ENCODE assay signal across 32 cellular contexts in genomic region chr1:4093856-4094565, GRCh38.
"Had no signal": no experiment of that assay in that cellular context is flagged by ENCODE, and none has a peak within 500 bp of the region (broad histone marks: within the 10 kb centered on the region; RNA-seq: fewer than 3 reads in every experiment).

No MANE protein-coding gene starts in this region.

- H3K27ac ChIP-seq: adrenal gland, body of pancreas, colonic mucosa, epithelial cell of prostate, esophagus squamous epithelium, gastroesophageal sphincter, WERI-Rb-1 had no signal

- H3K36me3 Mint-ChIP-seq: activated CD4-positive, alpha-beta memory T cell treated with anti-CD3 and anti-CD28 coated beads for 36 hours; activated CD8-positive, alpha-beta memory T cell treated with anti-CD3 and anti-CD28 coated beads, Interleukin-2, amount 10 ng/mL, durations not matched to agents 7 days and 5 days; activated naive CD4-positive, alpha-beta T cell treated with anti-CD3 and anti-CD28 coated beads, Interleukin-2, amount 50 U/mL, for 24 hours; activated naive CD8-positive, alpha-beta T cell treated with anti-CD3 and anti-CD28 coated beads for 36 hours had no signal

- ATAC-seq: activated CD4-positive, CD25-positive, alpha-beta regulatory T cell treated with anti-CD3 and anti-CD28 coated beads, Interleukin-2, amount 50 U/mL, for 24 hours; activated CD8-positive, alpha-beta memory T cell treated with anti-CD3 and anti-CD28 coated beads, Interleukin-2, amount 10 ng/mL, durations not matched to agents 7 days and 5 days; activated CD8-positive, alpha-beta T cell treated with anti-CD3 and anti-CD28 coated beads, Interleukin-2, amount 10 ng/mL, durations not matched to agents 7 days and 5 days; activated naive CD8-positive, alpha-beta T cell treated with anti-CD3 and anti-CD28 coated beads, Interleukin-2, amount 50 U/mL, for 24 hours; body of pancreas; gastroesophageal sphincter; T-helper 17 cell had no signal

- H3K27ac Mint-ChIP-seq: activated B cell treated with CpG ODN at 0.5 μM for 24 hours; activated CD4-positive, alpha-beta memory T cell treated with anti-CD3 and anti-CD28 coated beads for 36 hours; activated CD8-positive, alpha-beta memory T cell treated with anti-CD3 and anti-CD28 coated beads, Interleukin-2, amount 10 ng/mL, durations not matched to agents 7 days and 5 days; activated CD8-positive, alpha-beta T cell treated with anti-CD3 and anti-CD28 coated beads, Interleukin-2, amount 10 ng/mL, durations not matched to agents 7 days and 5 days; activated naive CD4-positive, alpha-beta T cell treated with anti-CD3 and anti-CD28 coated beads for 36 hours; activated naive CD4-positive, alpha-beta T cell treated with anti-CD3 and anti-CD28 coated beads, Interleukin-2, amount 50 U/mL, for 24 hours; activated naive CD8-positive, alpha-beta T cell treated with anti-CD3 and anti-CD28 coated beads for 36 hours; activated naive CD8-positive, alpha-beta T cell treated with anti-CD3 and anti-CD28 coated beads, Interleukin-2, amount 50 U/mL, for 24 hours; activated T-helper 1 cell treated with anti-CD3 and anti-CD28 coated beads, Interleukin-12 subunit alpha, Interleukin-12 subunit beta, Interleukin-2, Interleukin-4 antibody, amounts not matched to agents 30 ng/mL and 10 ng/mL and 1 ng/mL, durations not matched to agents 14 hours and 24 hours and 36 hours; activated T-helper 2 cell treated with anti-CD3 and anti-CD28 coated beads, Interferon-gamma antibody, Interleukin-2, Interleukin-4, amounts not matched to agents 10 μg/mL and 5 μg/mL and 100 μg/mL, durations not matched to agents 14 hours and 24 hours and 36 hours; T-helper 17 cell; T-helper 2 cell treated with Interferon-gamma antibody and Interleukin-4, amounts not matched to agents 5 μg/mL and 100 μg/mL, for 36 hours had no signal

- H3K4me3 Mint-ChIP-seq: activated B cell treated with CpG ODN at 0.5 μM for 24 hours; activated CD4-positive, alpha-beta memory T cell treated with anti-CD3 and anti-CD28 coated beads for 36 hours; activated CD8-positive, alpha-beta memory T cell treated with anti-CD3 and anti-CD28 coated beads, Interleukin-2, amount 10 ng/mL, durations not matched to agents 7 days and 5 days; activated CD8-positive, alpha-beta T cell treated with anti-CD3 and anti-CD28 coated beads, Interleukin-2, amount 10 ng/mL, durations not matched to agents 7 days and 5 days; activated naive CD4-positive, alpha-beta T cell treated with anti-CD3 and anti-CD28 coated beads for 36 hours; activated naive CD4-positive, alpha-beta T cell treated with anti-CD3 and anti-CD28 coated beads, Interleukin-2, amount 50 U/mL, for 24 hours; activated naive CD8-positive, alpha-beta T cell treated with anti-CD3 and anti-CD28 coated beads for 36 hours; activated naive CD8-positive, alpha-beta T cell treated with anti-CD3 and anti-CD28 coated beads, Interleukin-2, amount 50 U/mL, for 24 hours; activated T-helper 1 cell treated with anti-CD3 and anti-CD28 coated beads, Interleukin-12 subunit alpha, Interleukin-12 subunit beta, Interleukin-2, Interleukin-4 antibody, amounts not matched to agents 30 ng/mL and 10 ng/mL and 1 ng/mL, durations not matched to agents 14 hours and 24 hours and 36 hours; T-helper 17 cell; T-helper 2 cell treated with Interferon-gamma antibody and Interleukin-4, amounts not matched to agents 5 μg/mL and 100 μg/mL, for 36 hours had no signal

- H3K27me3 Mint-ChIP-seq: activated CD8-positive, alpha-beta memory T cell treated with anti-CD3 and anti-CD28 coated beads, Interleukin-2, amount 10 ng/mL, durations not matched to agents 7 days and 5 days had no signal

- H3K9me3 ChIP-seq: adrenal gland, colonic mucosa had no signal

- H3K4me1 Mint-ChIP-seq: activated B cell treated with CpG ODN at 0.5 μM for 24 hours; activated CD8-positive, alpha-beta memory T cell treated with anti-CD3 and anti-CD28 coated beads, Interleukin-2, amount 10 ng/mL, durations not matched to agents 7 days and 5 days; activated naive CD4-positive, alpha-beta T cell treated with anti-CD3 and anti-CD28 coated beads, Interleukin-2, amount 50 U/mL, for 24 hours; activated naive CD8-positive, alpha-beta T cell treated with anti-CD3 and anti-CD28 coated beads for 36 hours; activated naive CD8-positive, alpha-beta T cell treated with anti-CD3 and anti-CD28 coated beads, Interleukin-2, amount 50 U/mL, for 24 hours; T-helper 17 cell had no signal

- H3K36me3 ChIP-seq: adrenal gland, colonic mucosa, esophagus squamous epithelium, gastroesophageal sphincter, WERI-Rb-1 had no signal

- H3K4me1 ChIP-seq: adrenal gland, body of pancreas, colonic mucosa, esophagus squamous epithelium, gastroesophageal sphincter had no signal

- DNase-seq: activated B cell treated with CpG ODN at 0.5 μM for 24 hours; activated CD4-positive, alpha-beta memory T cell treated with anti-CD3 and anti-CD28 coated beads for 36 hours; activated CD4-positive, alpha-beta T cell treated with anti-CD3 and anti-CD28 coated beads for 48 hours; activated CD8-positive, alpha-beta memory T cell treated with anti-CD3 and anti-CD28 coated beads, Interleukin-2, amount 10 ng/mL, durations not matched to agents 7 days and 5 days; activated CD8-positive, alpha-beta memory T cell treated with anti-CD3 and anti-CD28 coated beads, Interleukin-2, amount 50 U/mL, for 4 hours; activated CD8-positive, alpha-beta T cell treated with anti-CD3 and anti-CD28 coated beads, Interleukin-2, amount 10 ng/mL, durations not matched to agents 7 days and 5 days; activated naive CD4-positive, alpha-beta T cell treated with anti-CD3 and anti-CD28 coated beads for 36 hours; activated naive CD8-positive, alpha-beta T cell treated with anti-CD3 and anti-CD28 coated beads for 36 hours; activated naive CD8-positive, alpha-beta T cell treated with anti-CD3 and anti-CD28 coated beads, Interleukin-2, amount 50 U/mL, for 24 hours; activated T-cell treated with anti-CD3 and anti-CD28 coated beads, Interleukin-2, amount 50 U/mL, for 1 hour; activated T-cell treated with anti-CD3 and anti-CD28 coated beads, Interleukin-2, amount 50 U/mL, for 48 hours; adrenal gland; amygdala; aorta; body of pancreas; central memory CD4-positive, alpha-beta T cell; cerebellar nuclear complex; colonic mucosa; effector CD8-positive, alpha-beta T cell; esophagus squamous epithelium; foreskin melanocyte; T-helper 1 cell; T-helper 17 cell; T1000; WERI-Rb-1 had no signal

- H3K27me3 ChIP-seq: adrenal gland, body of pancreas, colonic mucosa, esophagus squamous epithelium had no signal

- H3K4me3 ChIP-seq: adrenal gland, body of pancreas, colonic mucosa, esophagus squamous epithelium, gastroesophageal sphincter had no signal
